1 cellular context compared by ENCODE assay signal in genomic region chr13:19632915-19633339, GRCh38.
TF ChIP-seq lines count a peak whose summit lies in the region.

No MANE protein-coding gene starts in this region.

TF ChIP-seq in GM23338, 12 proteins besides CTCF, POLR2A, EP300 and RAD21 (continued from another document):
- no peak for TF ChIP-seq ZNF462 (CRISPR knock-in tag; IDR thresholded peaks at IDR 0.05)
- no peak for TF ChIP-seq ZNF331 (CRISPR knock-in tag; IDR thresholded peaks at IDR 0.05; ENCODE audit: low read depth)
- no peak for TF ChIP-seq CREB1 (CRISPR knock-in tag; IDR thresholded peaks at IDR 0.05; ENCODE audit: low read depth)
